9 cellular contexts compared by ENCODE assay signal in the genomic region with DNA sequence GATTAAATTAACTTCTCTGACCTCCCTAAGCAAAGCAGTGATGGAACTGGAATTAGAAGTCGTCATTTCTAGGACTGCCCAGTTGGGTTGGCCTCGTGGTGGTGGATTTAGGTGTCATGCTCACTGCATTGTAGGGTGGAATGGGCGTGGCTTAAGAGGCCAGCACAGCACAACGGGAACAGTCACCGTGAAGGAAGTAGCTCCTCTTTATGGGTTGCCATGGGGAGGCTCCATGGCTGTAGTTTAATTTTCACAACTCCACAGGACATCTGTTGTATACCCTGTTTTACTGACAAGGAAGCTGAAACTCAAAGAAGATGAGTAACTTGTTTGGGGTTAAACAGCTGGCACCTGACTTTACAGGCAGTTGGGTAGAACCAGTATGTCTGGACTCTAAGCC.
DNase-seq lines count a peak whose midpoint lies in the region; ATAC-seq and TF ChIP-seq lines count a peak whose summit lies in the region.
"Had no signal": no experiment of that assay in that cellular context is flagged by ENCODE, and none has a peak within 500 bp of the region (broad histone marks: within the 10 kb centered on the region; RNA-seq: fewer than 3 reads in every experiment).

No MANE protein-coding gene starts in this region.

- CTCF ChIA-PET in activated CD8-positive, alpha-beta memory T cell treated with anti-CD3 and anti-CD28 coated beads, Interleukin-2, amount 10 ng/mL, durations not matched to agents 7 days and 5 days (lab: Charles Lee), result interaction anchor here (0.6 to 1.5 kb wide), 5 partner anchors 10 to 44 kb away, joined by 3 to 4 read pairs (median 3); no protein-coding TSS in a partner anchor
- CTCF ChIA-PET in HEK293T (lab: Yijun Ruan, JAX), result no interaction called here

- H3K36me3 Mint-ChIP-seq in activated CD8-positive, alpha-beta memory T cell treated with anti-CD3 and anti-CD28 coated beads, Interleukin-2, amount 10 ng/mL, durations not matched to agents 7 days and 5 days, result peaks cover 79% of the 10 kb centered on the region

- no peaks in the 10 kb centered on the region for H3K27me3 Mint-ChIP-seq in activated CD8-positive, alpha-beta memory T cell treated with anti-CD3 and anti-CD28 coated beads, Interleukin-2, amount 10 ng/mL, durations not matched to agents 7 days and 5 days

- peak; percentile 85 for ATAC-seq in activated CD8-positive, alpha-beta memory T cell treated with anti-CD3 and anti-CD28 coated beads, Interleukin-2, amount 10 ng/mL, durations not matched to agents 7 days and 5 days
- ATAC-seq in HG03354 (IDR thresholded peaks at IDR 0.05; ENCODE audit: poor library complexity, severe bottlenecking, unreplicated experiment) (peak; percentile 69), left lung (peak; percentile 66)

- peaks cover 6 to 49% of the 10 kb centered on the region in 2 donors for H3K4me1 ChIP-seq in left lung

- POLR2A ChIA-PET in HEK293T (lab: Yijun Ruan, JAX), result no interaction called here

- no peak for TF ChIP-seq CTCF in left lung (IDR thresholded peaks at IDR 0.05)

- H3K9me3 Mint-ChIP-seq in activated CD8-positive, alpha-beta memory T cell treated with anti-CD3 and anti-CD28 coated beads, Interleukin-2, amount 10 ng/mL, durations not matched to agents 7 days and 5 days (ENCODE audit: low read depth), result no peaks in the 10 kb centered on the region

- no peaks in the 10 kb centered on the region for H3K27me3 ChIP-seq in left lung

- peaks cover 0 to 15% of the 10 kb centered on the region in 2 donors for H3K36me3 ChIP-seq in left lung

- peak overlapping the region; percentile 83 for H3K27ac Mint-ChIP-seq in activated CD8-positive, alpha-beta memory T cell treated with anti-CD3 and anti-CD28 coated beads, Interleukin-2, amount 10 ng/mL, durations not matched to agents 7 days and 5 days

- no peaks in the 10 kb centered on the region for H3K9me3 ChIP-seq in left lung

- peaks cover 94% of the 10 kb centered on the region for H3K4me1 Mint-ChIP-seq in activated CD8-positive, alpha-beta memory T cell treated with anti-CD3 and anti-CD28 coated beads, Interleukin-2, amount 10 ng/mL, durations not matched to agents 7 days and 5 days

- H3K27ac ChIP-seq in left lung, result peak overlapping the region in 1 of 2 donors; percentile 80
- H3K27ac ChIP-seq: SK-N-MC had no signal

- no peak overlapping the region for H3K4me3 ChIP-seq in left lung
- H3K4me3 ChIP-seq: SK-N-MC had no signal

- peak overlapping the region; percentile 11 for H3K4me3 Mint-ChIP-seq in activated CD8-positive, alpha-beta memory T cell treated with anti-CD3 and anti-CD28 coated beads, Interleukin-2, amount 10 ng/mL, durations not matched to agents 7 days and 5 days

- intact Hi-C loops in left lung (cut with DNase I), result no loop called here

- DNase-seq in activated CD8-positive, alpha-beta memory T cell treated with anti-CD3 and anti-CD28 coated beads, Interleukin-2, amount 10 ng/mL, durations not matched to agents 7 days and 5 days, result peak; percentile 84
- DNase-seq in activated CD8-positive, alpha-beta memory T cell treated with anti-CD3 and anti-CD28 coated beads, Interleukin-2, amount 50 U/mL, for 48 hours, result no peak
- peak; percentile 52 for DNase-seq in activated CD4-positive, alpha-beta T cell treated with anti-CD3 and anti-CD28 coated beads, Interleukin-2, amount 50 U/mL, for 1 hour
- DNase-seq in left lung, result no peak
- DNase-seq in NCI-H1436 (lab: John Stamatoyannopoulos, UW), result no peak
- DNase-seq in HEK293T (ENCODE audit: extremely low spot score), result no peak
- no peak for DNase-seq in mucosa of gallbladder (ENCODE audit: low spot score)

TF ChIP-seq in HEK293T, 16 proteins besides CTCF, POLR2A, EP300 and RAD21:
- no peak for TF ChIP-seq SUZ12 (IDR thresholded peaks at IDR 0.05)
- no peak for TF ChIP-seq FOXK2 (IDR thresholded peaks at IDR 0.05)
- TF ChIP-seq, protein P1, sequence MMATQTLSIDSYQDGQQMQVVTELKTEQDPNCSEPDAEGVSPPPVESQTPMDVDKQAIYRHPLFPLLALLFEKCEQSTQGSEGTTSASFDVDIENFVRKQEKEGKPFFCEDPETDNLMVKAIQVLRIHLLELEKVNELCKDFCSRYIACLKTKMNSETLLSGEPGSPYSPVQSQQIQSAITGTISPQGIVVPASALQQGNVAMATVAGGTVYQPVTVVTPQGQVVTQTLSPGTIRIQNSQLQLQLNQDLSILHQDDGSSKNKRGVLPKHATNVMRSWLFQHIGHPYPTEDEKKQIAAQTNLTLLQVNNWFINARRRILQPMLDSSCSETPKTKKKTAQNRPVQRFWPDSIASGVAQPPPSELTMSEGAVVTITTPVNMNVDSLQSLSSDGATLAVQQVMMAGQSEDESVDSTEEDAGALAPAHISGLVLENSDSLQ (IDR thresholded peaks at IDR 0.05), result no peak
- no peak for TF ChIP-seq FOXM1 (IDR thresholded peaks at IDR 0.05; ENCODE audit: borderline replicate concordance)

Comparison
In these comparisons a context has a peak if more than half of its experiments do, and no peak if none do; other contexts are left out.
1. DNase-seq: peak in activated CD8-positive, alpha-beta memory T cell treated with anti-CD3 and anti-CD28 coated beads, Interleukin-2, amount 10 ng/mL, durations not matched to agents 7 days and 5 days (single experiment) and activated CD4-positive, alpha-beta T cell treated with anti-CD3 and anti-CD28 coated beads, Interleukin-2, amount 50 U/mL, for 1 hour (single experiment); none in activated CD8-positive, alpha-beta memory T cell treated with anti-CD3 and anti-CD28 coated beads, Interleukin-2, amount 50 U/mL, for 48 hours (single experiment), left lung (0 of 2), NCI-H1436 (single experiment), HEK293T (single experiment) and mucosa of gallbladder (single experiment).
2. Peak in every context shown above with its lines, with median percentiles within 50 percentile points of each other: ATAC-seq.